Comparison of ENCODE assay signal across 24 cellular contexts in genomic region chr6:13541496-13541895, GRCh38.
"Had no signal": no experiment of that assay in that cellular context is flagged by ENCODE, and none has a peak within 500 bp of the region (broad histone marks: within the 10 kb centered on the region; RNA-seq: fewer than 3 reads in every experiment).

No MANE protein-coding gene starts in this region.

- H3K4me1 ChIP-seq: colonic mucosa, foreskin keratinocyte, gastroesophageal sphincter had no signal

- H3K9me3 Mint-ChIP-seq: dendritic cell treated with granulocyte-macrophage colony-stimulating factor and Interleukin-4, amounts not matched to agents 40 ng/mL and 50 ng/mL, for 4 days; effector memory CD8-positive, alpha-beta T cell had no signal

- H3K27me3 Mint-ChIP-seq: dendritic cell treated with granulocyte-macrophage colony-stimulating factor and Interleukin-4, amounts not matched to agents 40 ng/mL and 50 ng/mL, for 4 days had no signal

- ATAC-seq: effector memory CD8-positive, alpha-beta T cell; esophagus mucosa; foreskin keratinocyte; gastrocnemius medialis; gastroesophageal sphincter; heart left ventricle had no signal

- H3K27ac Mint-ChIP-seq: dendritic cell treated with granulocyte-macrophage colony-stimulating factor and Interleukin-4, amounts not matched to agents 40 ng/mL and 50 ng/mL, for 4 days; effector memory CD8-positive, alpha-beta T cell; endodermal cell had no signal

- DNase-seq: colonic mucosa; cortex of kidney; dermis blood vessel endothelial cell; dorsolateral prefrontal cortex; effector CD4-positive, alpha-beta T cell; effector CD8-positive, alpha-beta T cell; effector memory CD4-positive, alpha-beta T cell; effector memory CD8-positive, alpha-beta T cell; endodermal cell; erythroblast; esophagus squamous epithelium; foreskin fibroblast; foreskin keratinocyte; foreskin melanocyte; gastrocnemius medialis; glutamatergic neuron; head of caudate nucleus; heart left ventricle had no signal

- H3K36me3 ChIP-seq: colonic mucosa, esophagus muscularis mucosa, esophagus squamous epithelium, gastrocnemius medialis, gastroesophageal sphincter, heart left ventricle had no signal

- H3K4me3 Mint-ChIP-seq: dendritic cell treated with granulocyte-macrophage colony-stimulating factor and Interleukin-4, amounts not matched to agents 40 ng/mL and 50 ng/mL, for 4 days; effector memory CD8-positive, alpha-beta T cell; endodermal cell had no signal

- H3K4me3 ChIP-seq: colonic mucosa, coronary artery, dorsolateral prefrontal cortex, esophagus muscularis mucosa, esophagus squamous epithelium, gastrocnemius medialis, gastroesophageal sphincter, heart left ventricle had no signal

- H3K9me3 ChIP-seq: colonic mucosa, esophagus muscularis mucosa, esophagus squamous epithelium, gastrocnemius medialis, gastroesophageal sphincter, heart left ventricle had no signal

- H3K27me3 ChIP-seq: colonic mucosa, dorsolateral prefrontal cortex, esophagus muscularis mucosa, esophagus squamous epithelium, foreskin keratinocyte, gastrocnemius medialis, gastroesophageal sphincter, heart left ventricle had no signal

- H3K27ac ChIP-seq: colonic mucosa, coronary artery, dorsolateral prefrontal cortex, epithelial cell of prostate, esophagus muscularis mucosa, esophagus squamous epithelium, foreskin keratinocyte, gastrocnemius medialis, gastroesophageal sphincter, heart left ventricle had no signal
